In genomic region chr20:63214514-63214913, GRCh38 we compare ENCODE assay signal across 10 cellular contexts. TPM values are rescaled to one million over a fixed set of nuclear protein-coding genes. Genes with fewer than 3 reads are reported as not detected.
DNase-seq lines count a peak whose midpoint lies in the region; ATAC-seq, FAIRE-seq and TF ChIP-seq lines count a peak whose summit lies in the region.
"Had no signal": no experiment of that assay in that cellular context is flagged by ENCODE, and none has a peak within 500 bp of the region (broad histone marks: within the 10 kb centered on the region; RNA-seq: fewer than 3 reads in every experiment).

No MANE protein-coding gene starts in this region.

- peak overlapping the region; percentile 62; the same call in 1 of the 2 replicates for H3K27ac ChIP-seq in HUES64 (ENCODE audit: low read depth, low read length)

- H3K4me1 ChIP-seq in HUES64 (ENCODE audit: insufficient read depth, low read length): peaks cover 11% of the 10 kb centered on the region

- H3K4me3 ChIP-seq in BJ (ENCODE audit: low read depth, low read length) (peak overlapping the region; percentile 63; the same call in 1 of the 2 replicates), HUES64 (ENCODE audit: low read length) (peak overlapping the region; percentile 69)

- peaks cover 39% of the 10 kb centered on the region for H3K4me1 Mint-ChIP-seq in MCF 10A (ENCODE audit: insufficient read depth, unreplicated experiment)
- peaks cover 35 to 62% (median 60%) of the 10 kb centered on the region in 4 donors for H3K4me1 Mint-ChIP-seq in naive thymus-derived CD8-positive, alpha-beta T cell

- no peaks in the 10 kb centered on the region for H3K9me3 Mint-ChIP-seq in MCF 10A (ENCODE audit: unreplicated experiment)
- H3K9me3 Mint-ChIP-seq in naive thymus-derived CD8-positive, alpha-beta T cell: no peaks in the 10 kb centered on the region

- H3K27ac Mint-ChIP-seq in MCF 10A (ENCODE audit: low read depth, unreplicated experiment): peak overlapping the region; percentile 92
- H3K27ac Mint-ChIP-seq in naive thymus-derived CD8-positive, alpha-beta T cell: peak overlapping the region; percentile 49 to 95 (median 88)

- DNase-seq in BJ (ENCODE audit: low read depth) (no peak), MCF 10A (ENCODE audit: unreplicated experiment) (no peak), HTR-8/SVneo (ENCODE audit: insufficient read length, low spot score) (no peak), COR-L47 (lab: John Stamatoyannopoulos, UW) (no peak)
- DNase-seq in naive thymus-derived CD8-positive, alpha-beta T cell: no peak
- DNase-seq in stimulated activated CD4-positive, alpha-beta T cell treated with anti-CD3 and anti-CD28 coated beads, Interleukin-15, amount 100 ng/mL, for 24 hours: no peak
- DNase-seq: head of caudate nucleus, NCI-H187 had no signal

- POLR2A ChIA-PET in BJ (lab: Charles Lee): no interaction called here
- POLR2A ChIA-PET in MCF 10A (lab: Yijun Ruan, JAX): interaction anchor here (0.7 to 2.3 kb wide), 11 partner anchors 8 to 650 kb away, joined by 3 to 17 read pairs (median 7); partner anchors contain the start of genes ARFGAP1, PPDPF, PTK6 and TPD52L2
- POLR2A ChIA-PET in naive thymus-derived CD8-positive, alpha-beta T cell (lab: Charles Lee): interaction anchor here (1.4 kb wide), 2 partner anchors 11 to 113 kb away, joined by 4 read pairs; no protein-coding TSS in a partner anchor

- no peaks in the 10 kb centered on the region for H3K9me3 ChIP-seq in HUES64 (ENCODE audit: insufficient read depth, low read depth, low read length)

- FAIRE-seq in HTR-8/SVneo (lab: Jason Lieb, UNC): no peak

- TF ChIP-seq CTCF in BJ (IDR thresholded peaks at IDR 0.05; ENCODE audit: insufficient read depth, low read depth, low read length) (no peak), MCF 10A (IDR thresholded peaks at IDR 0.05; ENCODE audit: unreplicated experiment) (no peak)

- CTCF ChIA-PET in BJ (lab: Yijun Ruan, JAX): interaction anchor here (1.0 to 2.3 kb wide), 10 partner anchors 7 to 159 kb away, joined by 4 to 17 read pairs (median 4); no protein-coding TSS in a partner anchor
- CTCF ChIA-PET in MCF 10A (lab: Yijun Ruan, JAX): interaction anchor here (0.6 to 8.8 kb wide), 13 partner anchors 10 to 317 kb away, joined by 3 to 86 read pairs (median 5); no protein-coding TSS in a partner anchor

- H3K4me3 Mint-ChIP-seq in MCF 10A (ENCODE audit: unreplicated experiment): peak overlapping the region; percentile 91
- H3K4me3 Mint-ChIP-seq in naive thymus-derived CD8-positive, alpha-beta T cell: peak overlapping the region; percentile 85 to 95 (median 91)

- peak overlapping the region; percentile 75; the same call in 1 of the 2 replicates for H3K9ac ChIP-seq in HUES64 (ENCODE audit: low read depth, low read length)

- H3K27me3 ChIP-seq in BJ (ENCODE audit: control insufficient read depth, insufficient read depth, low read length): no peaks in the 10 kb centered on the region
- no peaks in the 10 kb centered on the region for H3K27me3 ChIP-seq in HUES64 (ENCODE audit: insufficient read depth, low read length)

- 86% methylated on average over 6 of the region's 6 CpGs for WGBS in HUES64

- peaks cover 57% of the 10 kb centered on the region for H3K36me3 Mint-ChIP-seq in MCF 10A (ENCODE audit: insufficient read depth, unreplicated experiment)
- peaks cover 5 to 52% (median 5%) of the 10 kb centered on the region in 3 donors for H3K36me3 Mint-ChIP-seq in naive thymus-derived CD8-positive, alpha-beta T cell

- H3K36me3 ChIP-seq in BJ (ENCODE audit: control insufficient read depth, insufficient read depth, low read length) (peaks cover 16% of the 10 kb centered on the region), HUES64 (ENCODE audit: insufficient read depth, low read length) (peaks cover 52% of the 10 kb centered on the region)

- BruUV-seq in MCF 10A (replicated peaks; lab: Mats Ljungman, UMichigan): no TSS peak

- no peaks in the 10 kb centered on the region for H3K27me3 Mint-ChIP-seq in MCF 10A (ENCODE audit: insufficient read depth, unreplicated experiment)
- no peaks in the 10 kb centered on the region for H3K27me3 Mint-ChIP-seq in naive thymus-derived CD8-positive, alpha-beta T cell

- intact Hi-C loops in MCF 10A (cut with micrococcal nuclease): no loop called here

- no peak for ATAC-seq in naive thymus-derived CD8-positive, alpha-beta T cell
- no peak for ATAC-seq in GM19455 (IDR thresholded peaks at IDR 0.05; ENCODE audit: unreplicated experiment)

RNA-seq across cellular contexts. Expression of gene YTHDF1, which starts 1.4 kb away (rescaled TPM):
- 17.5 and 19.1 TPM in 2 replicates for polyA plus RNA-seq in BJ (2011; rRNA removed)
- polyA minus RNA-seq in BJ (2011; rRNA and poly(A)+ RNA removed): 16.8 and 21.4 TPM in 2 replicates
- polyA plus RNA-seq in HUES64 (2013, experiment 1 of 2): 43.6 TPM
- 40.4 TPM for polyA plus RNA-seq in HUES64 (2013, experiment 2 of 2)
- 47.1 and 49.5 TPM in 2 replicates for total RNA-seq in MCF 10A (2022)
- 10 to 100 TPM; 51.8 to 53.1 TPM for total RNA-seq in naive thymus-derived CD8-positive, alpha-beta T cell
- 10 to 100 TPM; 26.8 to 46.6 (median 34.1) TPM for polyA plus RNA-seq in naive thymus-derived CD8-positive, alpha-beta T cell

RNA-seq across cellular contexts. Expression of gene BIRC7, which starts 21.2 kb away (rescaled TPM):
- polyA plus RNA-seq in BJ (2011; rRNA removed): not detected in 2 replicates
- polyA minus RNA-seq in BJ (2011; rRNA and poly(A)+ RNA removed): not detected in 2 replicates
- not detected for polyA plus RNA-seq in HUES64 (2013, experiment 1 of 2)
- not detected for polyA plus RNA-seq in HUES64 (2013, experiment 2 of 2)
- total RNA-seq in MCF 10A (2022): not detected in 2 replicates
- not detected for total RNA-seq in naive thymus-derived CD8-positive, alpha-beta T cell
- polyA plus RNA-seq in naive thymus-derived CD8-positive, alpha-beta T cell: 1 to 10 TPM in 2 of 3 donors, under 1 TPM in 1; 0.43 to 3.2 (median 1.6) TPM

RNA-seq across cellular contexts. Expression of gene NKAIN4, which starts 39.7 kb away (rescaled TPM):
- not detected in 2 replicates for polyA plus RNA-seq in BJ (2011; rRNA removed)
- polyA minus RNA-seq in BJ (2011; rRNA and poly(A)+ RNA removed): not detected in 2 replicates
- polyA plus RNA-seq in HUES64 (2013, experiment 1 of 2): 5.2 TPM
- 7.4 TPM for polyA plus RNA-seq in HUES64 (2013, experiment 2 of 2)
- total RNA-seq in MCF 10A (2022): not detected in 2 replicates
- total RNA-seq in naive thymus-derived CD8-positive, alpha-beta T cell: not detected
- not detected for polyA plus RNA-seq in naive thymus-derived CD8-positive, alpha-beta T cell

RNA-seq across cellular contexts. Expression of gene ARFGAP1, which starts 58.1 kb away (rescaled TPM):
- polyA plus RNA-seq in BJ (2011; rRNA removed): 49.8 and 76.5 TPM in 2 replicates
- polyA minus RNA-seq in BJ (2011; rRNA and poly(A)+ RNA removed): 73.8 and 91.3 TPM in 2 replicates
- 53.6 TPM for polyA plus RNA-seq in HUES64 (2013, experiment 1 of 2)
- polyA plus RNA-seq in HUES64 (2013, experiment 2 of 2): 54.6 TPM
- 93.6 and 97.2 TPM in 2 replicates for total RNA-seq in MCF 10A (2022)
- total RNA-seq in naive thymus-derived CD8-positive, alpha-beta T cell: 100 to 1,000 TPM in 1 of 2 experiments, 10 to 100 TPM in 1; 93.4 to 101 TPM
- polyA plus RNA-seq in naive thymus-derived CD8-positive, alpha-beta T cell: 10 to 100 TPM; 11.5 to 19.4 (median 14.6) TPM
